ENCODE assay signal across 13 cellular contexts in the genomic region with DNA sequence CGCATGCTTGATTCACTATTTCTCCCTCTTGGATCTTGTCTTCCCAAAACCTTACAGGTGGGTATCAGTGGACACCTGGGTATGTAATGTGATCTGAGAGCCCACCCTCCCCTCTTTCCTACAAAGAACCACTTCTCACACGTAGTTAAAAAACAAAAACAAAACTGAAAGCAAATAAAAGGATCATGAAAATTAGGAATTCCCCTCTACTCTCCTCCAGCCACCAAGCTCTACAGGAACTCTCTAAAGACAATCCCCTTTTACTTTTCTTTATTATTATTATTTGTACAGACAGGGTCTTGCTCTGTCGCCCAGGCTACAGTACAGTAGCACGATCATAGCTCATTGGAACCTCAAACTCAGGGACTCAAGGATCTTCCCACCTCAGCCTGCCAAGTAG. TPM values are rescaled to one million over a fixed set of nuclear protein-coding genes. Genes with fewer than 3 reads are reported as not detected.
A peak's percentile ranks its signal among the peaks of the same experiment; 100 is the strongest.
DNase-seq lines count a peak whose midpoint lies in the region; ATAC-seq, FAIRE-seq and TF ChIP-seq lines count a peak whose summit lies in the region.
"Had no signal": no experiment of that assay in that cellular context is flagged by ENCODE, and none has a peak within 500 bp of the region (broad histone marks: within the 10 kb centered on the region; RNA-seq: fewer than 3 reads in every experiment).

No MANE protein-coding gene starts in this region.

- H3K9me3 ChIP-seq in spleen (no peaks in the 10 kb centered on the region), hepatocyte (ENCODE audit: low read depth) (no peaks in the 10 kb centered on the region)
- H3K9me3 ChIP-seq: SK-N-SH had no signal

- peak; percentile 66 for ATAC-seq in HG02763 (IDR thresholded peaks at IDR 0.05; ENCODE audit: unreplicated experiment)
- ATAC-seq in T-cell (replicated peaks in 1 of 4): peak in 1 of 4 experiments; percentile 65
- ATAC-seq: A549 had no signal

- TF ChIP-seq CTCF in spleen (IDR thresholded peaks at IDR 0.05 in 8 of 11, conservative IDR thresholded peaks at IDR 0.05 in 3 of 11) (no peak), hepatocyte (IDR thresholded peaks at IDR 0.05; ENCODE audit: poor library complexity) (no peak), D721Med (IDR thresholded peaks at IDR 0.05; ENCODE audit: insufficient read depth, missing control alignments) (no peak)

- no peak for FAIRE-seq in D721Med (lab: Jason Lieb, UNC)
- FAIRE-seq: A549 had no signal

- H3K36me3 ChIP-seq in spleen (no peaks in the 10 kb centered on the region), hepatocyte (replicated peaks; ENCODE audit: insufficient read depth, low read depth) (no peaks in the 10 kb centered on the region)
- H3K36me3 ChIP-seq: left ventricle myocardium inferior had no signal

- no peaks in the 10 kb centered on the region for H4K20me1 ChIP-seq in hepatocyte (ENCODE audit: insufficient read depth, poor library complexity, severe bottlenecking)

- H3K79me2 ChIP-seq in hepatocyte: no peaks in the 10 kb centered on the region

- peaks cover 0 to 27% (median 14%) of the 10 kb centered on the region in 6 donors for H3K4me1 ChIP-seq in spleen
- H3K4me1 ChIP-seq in hepatocyte (ENCODE audit: insufficient read depth): no peaks in the 10 kb centered on the region

- no peak overlapping the region for H2AFZ ChIP-seq in hepatocyte

- H3K27ac ChIP-seq in spleen (peak overlapping the region in 7 of 8 donors; percentile 13 to 83 (median 59)), hepatocyte (no peak overlapping the region)
- H3K27ac ChIP-seq: left ventricle myocardium inferior had no signal

- peaks cover 8% of the 10 kb centered on the region for H3K9me3 Mint-ChIP-seq in activated CD4-positive, alpha-beta T cell treated with anti-CD3 and anti-CD28 coated beads, Interleukin-2, amount 10 ng/mL, durations not matched to agents 7 days and 5 days
- no peaks in the 10 kb centered on the region for H3K9me3 Mint-ChIP-seq in T-cell

- CTCF ChIA-PET in activated CD4-positive, alpha-beta T cell treated with anti-CD3 and anti-CD28 coated beads, Interleukin-2, amount 10 ng/mL, durations not matched to agents 7 days and 5 days (lab: Charles Lee): interaction anchor here (1.0 kb wide), 1 partner anchor 10 kb away, joined by 3 read pairs; no protein-coding TSS in a partner anchor
- CTCF ChIA-PET in T-cell (lab: Charles Lee): interaction anchor here in 1 of 2 donors (0.6 to 1.8 kb wide), 7 partner anchors 10 to 323 kb away, joined by 3 to 6 read pairs (median 3); no protein-coding TSS in a partner anchor

- intact Hi-C loops in spleen (cut with DNase I; ENCODE audit: low total_unique reads): no loop called here

- TF ChIP-seq POLR2A in spleen (IDR thresholded peaks at IDR 0.05): no peak

- peak overlapping the region; percentile 78 for H3K27ac Mint-ChIP-seq in activated CD4-positive, alpha-beta T cell treated with anti-CD3 and anti-CD28 coated beads, Interleukin-2, amount 10 ng/mL, durations not matched to agents 7 days and 5 days
- peak overlapping the region; percentile 93 to 94 for H3K27ac Mint-ChIP-seq in T-cell

- H3K4me1 Mint-ChIP-seq in activated CD4-positive, alpha-beta T cell treated with anti-CD3 and anti-CD28 coated beads, Interleukin-2, amount 10 ng/mL, durations not matched to agents 7 days and 5 days: peaks cover 46% of the 10 kb centered on the region
- peaks cover 47 to 52% (median 51%) of the 10 kb centered on the region in 3 donors for H3K4me1 Mint-ChIP-seq in T-cell

- H3K4me3 Mint-ChIP-seq in activated CD4-positive, alpha-beta T cell treated with anti-CD3 and anti-CD28 coated beads, Interleukin-2, amount 10 ng/mL, durations not matched to agents 7 days and 5 days: peak overlapping the region; percentile 35
- peak overlapping the region; percentile 60 to 77 (median 74) for H3K4me3 Mint-ChIP-seq in T-cell

- no peaks in the 10 kb centered on the region for H3K27me3 ChIP-seq in spleen (replicated peaks in 1 of 7)
- no peaks in the 10 kb centered on the region for H3K27me3 ChIP-seq in hepatocyte

- no peaks in the 10 kb centered on the region for H3K27me3 Mint-ChIP-seq in activated CD4-positive, alpha-beta T cell treated with anti-CD3 and anti-CD28 coated beads, Interleukin-2, amount 10 ng/mL, durations not matched to agents 7 days and 5 days
- no peaks in the 10 kb centered on the region for H3K27me3 Mint-ChIP-seq in T-cell

- H3K4me3 ChIP-seq in spleen: peak overlapping the region in 2 of 8 donors; percentile 18 to 21
- H3K4me3 ChIP-seq in hepatocyte: no peak overlapping the region
- H3K4me3 ChIP-seq: A549, left ventricle myocardium inferior had no signal

- 47 to 68% (median 65%) methylated on average over 4 of the region's 4 CpGs for WGBS in spleen, 5 donors
- WGBS in hepatocyte (ENCODE audit: low lambda C conversion rate, missing lambda C conversion rate): 92% methylated on average over 4 of the region's 4 CpGs

- H3K9me2 ChIP-seq in hepatocyte (replicated peaks; ENCODE audit: insufficient read depth): no peaks in the 10 kb centered on the region
- H3K9me2 ChIP-seq: SK-N-SH had no signal

- no peak for DNase-seq in activated CD4-positive, alpha-beta T cell treated with anti-CD3 and anti-CD28 coated beads, Interleukin-2, amount 10 ng/mL, durations not matched to agents 7 days and 5 days
- no peak for DNase-seq in activated CD4-positive, alpha-beta T cell treated with anti-CD3 and anti-CD28 coated beads for 48 hours
- DNase-seq in T-cell (peak in 1 of 34 experiments; percentile 7), spleen (no peak), hepatocyte (ENCODE audit: low spot score) (no peak), D721Med (ENCODE audit: insufficient read length, low spot score) (no peak)
- no peak for DNase-seq in effector CD8-positive, alpha-beta T cell (lab: John Stamatoyannopoulos, UW)
- DNase-seq: activated gamma-delta T cell treated with Interleukin-2 at 50 U/mL for 16 hours, left ventricle myocardium inferior, NCI-H2171 treated with DMSO at 0.1 percent for 48 hours, SK-N-SH had no signal

- peaks cover 1% of the 10 kb centered on the region for H3K36me3 Mint-ChIP-seq in activated CD4-positive, alpha-beta T cell treated with anti-CD3 and anti-CD28 coated beads, Interleukin-2, amount 10 ng/mL, durations not matched to agents 7 days and 5 days (ENCODE audit: low read depth)
- no peaks in the 10 kb centered on the region for H3K36me3 Mint-ChIP-seq in T-cell

- no peak overlapping the region for H3K4me2 ChIP-seq in hepatocyte
- H3K4me2 ChIP-seq: A549, SK-N-SH had no signal

- POLR2A ChIA-PET in activated CD4-positive, alpha-beta T cell treated with anti-CD3 and anti-CD28 coated beads, Interleukin-2, amount 10 ng/mL, durations not matched to agents 7 days and 5 days (lab: Charles Lee): no interaction called here
- POLR2A ChIA-PET in T-cell (lab: Charles Lee): interaction anchor here in 1 of 2 donors (0.7 to 1.6 kb wide), 3 partner anchors 10 to 155 kb away, joined by 3 to 11 read pairs (median 4); no protein-coding TSS in a partner anchor

RNA-seq across cellular contexts. Expression of a gene that starts 40.8 kb away (rescaled TPM):
- total RNA-seq in activated CD4-positive, alpha-beta T cell treated with anti-CD3 and anti-CD28 coated beads, Interleukin-2, amount 10 ng/mL, durations not matched to agents 7 days and 5 days: under 1 TPM; 0.74 to 0.98 TPM
- total RNA-seq in T-cell: 1 to 10 TPM in 1 of 5 donors, under 1 TPM in 4; 0.39 to 1.3 (median 0.73) TPM
- total RNA-seq in spleen: 10 to 100 TPM; 11.3 to 25.8 (median 20.8) TPM
- 1 to 10 TPM; 5.3 to 8.3 (median 8.1) TPM for polyA plus RNA-seq in spleen
- 91.6 and 95.4 TPM in 2 replicates for total RNA-seq in hepatocyte
- polyA plus RNA-seq in hepatocyte: 36.7 and 43.4 TPM in 2 replicates

RNA-seq across cellular contexts. Expression of a gene that starts 53.6 kb away (rescaled TPM):
- total RNA-seq in activated CD4-positive, alpha-beta T cell treated with anti-CD3 and anti-CD28 coated beads, Interleukin-2, amount 10 ng/mL, durations not matched to agents 7 days and 5 days: 10 to 100 TPM; 72.6 to 84.4 TPM
- total RNA-seq in T-cell (100 to 1,000 TPM in 2 of 5 donors, 10 to 100 TPM in 3; 79.5 to 141 (median 91.7) TPM), spleen (10 to 100 TPM; 22.0 to 36.7 (median 27.2) TPM), hepatocyte (6.1 and 6.6 TPM in 2 replicates)
- polyA plus RNA-seq in spleen (1 to 10 TPM; 4.0 to 4.6 (median 4.1) TPM), hepatocyte (1.6 and 3.1 TPM in 2 replicates)

Comparison
In these comparisons a context has a peak if more than half of its experiments do, and no peak if none do; other contexts are left out.
1. RNA of a gene that starts 40.8 kb away (total RNA-seq): 91.6 to 95.4 TPM in hepatocyte and 11.3 to 25.8 TPM in spleen; 0.74 to 0.98 TPM in activated CD4-positive, alpha-beta T cell treated with anti-CD3 and anti-CD28 coated beads, Interleukin-2, amount 10 ng/mL, durations not matched to agents 7 days and 5 days and 0.39 to 1.3 TPM in T-cell; every median in the first group is over 4 times any median in the second.